Comparison of ENCODE assay signal across 13 cellular contexts in the genomic region with DNA sequence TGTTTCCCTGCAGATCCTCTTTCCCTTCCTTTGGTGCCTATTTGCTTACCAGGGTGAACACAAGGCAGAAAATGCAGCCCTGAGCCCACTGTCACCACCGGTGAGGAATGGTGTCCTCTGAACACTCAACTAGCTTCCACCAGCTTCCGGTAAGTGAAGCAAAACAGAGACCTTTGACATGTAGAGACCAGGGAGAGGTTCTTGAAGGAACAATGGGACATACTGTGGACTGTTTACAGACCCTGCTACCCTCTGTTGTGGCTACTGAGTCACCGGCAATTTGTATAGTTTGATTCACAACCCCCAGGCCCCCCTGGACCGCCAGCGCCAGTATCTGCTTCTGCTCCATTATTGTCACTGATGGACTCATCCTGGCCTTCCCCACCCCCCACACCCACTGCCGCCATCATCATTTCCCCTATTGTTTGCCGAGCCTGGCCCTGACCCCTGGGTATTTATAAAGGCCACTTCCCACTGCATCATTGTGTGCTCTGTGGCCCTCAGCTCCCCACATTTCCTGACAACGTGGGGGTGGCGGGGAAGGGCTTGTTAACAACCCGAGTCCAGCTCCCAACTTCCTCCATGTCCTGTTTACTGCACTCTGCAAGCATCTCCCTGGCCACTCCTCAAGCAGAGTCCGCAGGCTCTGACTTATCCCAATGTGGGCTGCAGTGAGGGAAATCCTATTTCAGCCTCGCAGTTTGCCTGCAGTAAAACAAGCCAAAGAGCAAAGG.
DNase-seq lines count a peak whose midpoint lies in the region; ATAC-seq and TF ChIP-seq lines count a peak whose summit lies in the region.
"Had no signal": no experiment of that assay in that cellular context is flagged by ENCODE, and none has a peak within 500 bp of the region (broad histone marks: within the 10 kb centered on the region; RNA-seq: fewer than 3 reads in every experiment).

No MANE protein-coding gene starts in this region.

- H3K27ac ChIP-seq in upper lobe of right lung, result peak overlapping the region; percentile 58

- DNase-seq in NCI-H146 (lab: John Stamatoyannopoulos, UW) (peak; percentile 13), NCI-H146 treated with DMSO at 0.1 percent for 48 hours (lab: John Stamatoyannopoulos, UW; ENCODE audit: unreplicated experiment) (no peak), cardiac septum (ENCODE audit: low spot score) (peak; percentile 83), nephron progenitor cell (no peak), upper lobe of right lung (no peak), NCI-H524 (lab: John Stamatoyannopoulos, UW) (no peak), glomerular visceral epithelial cell (ENCODE audit: extremely low spot score) (no peak), DMS 273 treated with DMSO at 0.1 percent for 48 hours (lab: John Stamatoyannopoulos, UW) (no peak)
- DNase-seq: 8988T; activated B cell treated with CpG ODN at 0.5 μM for 24 hours; Caco-2; NCI-H226; stimulated activated CD4-positive, alpha-beta T cell treated with anti-CD3 and anti-CD28 coated beads, Interleukin-2, amount 100 ng/mL, for 48 hours had no signal

- H3K27ac Mint-ChIP-seq in nephron progenitor cell, result peak overlapping the region; percentile 82
- H3K27ac Mint-ChIP-seq: activated B cell treated with CpG ODN at 0.5 μM for 24 hours had no signal

- H3K4me1 ChIP-seq in upper lobe of right lung, result peaks cover 13% of the 10 kb centered on the region
- H3K4me1 ChIP-seq: Caco-2 had no signal

- peak overlapping the region; percentile 22 for H3K4me3 Mint-ChIP-seq in nephron progenitor cell
- H3K4me3 Mint-ChIP-seq: activated B cell treated with CpG ODN at 0.5 μM for 24 hours had no signal

- peaks cover 73% of the 10 kb centered on the region for H3K4me1 Mint-ChIP-seq in nephron progenitor cell

- no peak for TF ChIP-seq CTCF in nephron progenitor cell (IDR thresholded peaks at IDR 0.05)
- no peak for TF ChIP-seq CTCF in upper lobe of right lung (IDR thresholded peaks at IDR 0.05)

- no peak overlapping the region for H3K4me3 ChIP-seq in upper lobe of right lung

- peak; percentile 73 for ATAC-seq in upper lobe of right lung

- H3K36me3 Mint-ChIP-seq in nephron progenitor cell (ENCODE audit: low read depth), result no peaks in the 10 kb centered on the region

- intact Hi-C loops in cardiac septum (cut with DNase I), result loop anchor here (5.0 kb wide), 1 partner anchor 42 kb away; no protein-coding TSS in a partner anchor
- intact Hi-C loops in upper lobe of right lung (cut with DNase I), result no loop called here

- no peaks in the 10 kb centered on the region for H3K36me3 ChIP-seq in upper lobe of right lung

- no peaks in the 10 kb centered on the region for H3K9me3 ChIP-seq in upper lobe of right lung

- no peaks in the 10 kb centered on the region for H3K27me3 ChIP-seq in upper lobe of right lung

- H3K9me3 Mint-ChIP-seq in nephron progenitor cell, result no peaks in the 10 kb centered on the region
- H3K9me3 Mint-ChIP-seq: activated B cell treated with CpG ODN at 0.5 μM for 24 hours had no signal

- H3K27me3 Mint-ChIP-seq in nephron progenitor cell (ENCODE audit: low read depth, poor library complexity), result peaks cover 4% of the 10 kb centered on the region
- H3K27me3 Mint-ChIP-seq: activated B cell treated with CpG ODN at 0.5 μM for 24 hours had no signal

Comparison
In these comparisons a context has a peak if more than half of its experiments do, and no peak if none do; other contexts are left out.
1. DNase-seq: peak in NCI-H146 (single experiment) and cardiac septum (single experiment); none in NCI-H146 treated with DMSO at 0.1 percent for 48 hours (single experiment), nephron progenitor cell (single experiment), upper lobe of right lung (single experiment), NCI-H524 (0 of 2), glomerular visceral epithelial cell (single experiment) and DMS 273 treated with DMSO at 0.1 percent for 48 hours (single experiment).